1 cellular context compared by ENCODE assay signal in genomic region chr1:220076861-220077762, GRCh38.
TF ChIP-seq lines count a peak whose summit lies in the region.

No MANE protein-coding gene starts in this region.

TF ChIP-seq in K562, 482 proteins besides CTCF, POLR2A, EP300 and RAD21:
- TF ChIP-seq ZNF121 (CRISPR knock-in tag; conservative IDR thresholded peaks at IDR 0.05) = peak; percentile 74
- TF ChIP-seq CBX8 (IDR thresholded peaks at IDR 0.05; ENCODE audit: borderline replicate concordance, extremely low read depth, low read depth, low read length, poor library complexity, severe bottlenecking) = no peak
